Comparison of ENCODE assay signal across 31 cellular contexts in the genomic region with DNA sequence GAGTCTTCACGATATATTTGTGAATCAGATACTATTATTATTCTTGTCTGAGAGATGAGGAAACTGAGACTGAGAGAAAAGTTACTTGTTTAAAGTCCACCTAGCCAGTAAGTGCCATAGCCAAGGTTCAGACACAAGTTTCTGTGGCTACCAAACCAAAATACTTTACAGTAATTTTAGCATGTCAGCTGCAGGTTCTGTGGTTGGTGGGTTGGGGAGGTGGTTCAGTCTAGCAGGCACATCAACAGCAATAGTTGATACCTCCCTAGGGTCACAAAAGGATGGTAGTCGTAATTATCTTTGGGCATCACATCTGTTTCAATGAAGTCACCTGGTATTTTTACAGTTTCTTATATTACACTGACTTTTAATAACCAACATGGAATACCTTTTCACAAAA.
"Had no signal": no experiment of that assay in that cellular context is flagged by ENCODE, and none has a peak within 500 bp of the region (broad histone marks: within the 10 kb centered on the region; RNA-seq: fewer than 3 reads in every experiment).

No MANE protein-coding gene starts in this region.

- ATAC-seq: activated CD4-positive, CD25-positive, alpha-beta regulatory T cell treated with anti-CD3 and anti-CD28 coated beads, Interleukin-2, amount 50 U/mL, for 24 hours; activated CD8-positive, alpha-beta T cell treated with anti-CD3 and anti-CD28 coated beads for 36 hours; activated T-cell treated with anti-CD3 and anti-CD28 coated beads, Interleukin-2, amount 50 U/mL, for 4 hours; activated T-helper 17 cell treated with anti-CD3 and anti-CD28 coated beads, Interleukin-2, amount 50 U/mL, for 72 hours; body of pancreas; effector memory CD8-positive, alpha-beta T cell; foreskin keratinocyte; gastrocnemius medialis; heart right ventricle; T-helper 17 cell had no signal

- H3K27me3 Mint-ChIP-seq: activated B cell treated with CpG ODN at 0.5 μM for 24 hours; effector memory CD8-positive, alpha-beta T cell; T-helper 17 cell had no signal

- H3K4me3 Mint-ChIP-seq: activated B cell treated with CpG ODN at 0.5 μM for 24 hours; activated CD8-positive, alpha-beta T cell treated with anti-CD3 and anti-CD28 coated beads for 36 hours; activated naive CD8-positive, alpha-beta T cell; activated T-cell treated with anti-CD3 and anti-CD28 coated beads, Interleukin-2, amount 50 U/mL, for 4 hours; activated T-helper 17 cell treated with anti-CD3 and anti-CD28 coated beads, Interleukin-2, amount 50 U/mL, for 72 hours; effector memory CD8-positive, alpha-beta T cell; T-helper 17 cell; T-helper 2 cell treated with Interferon-gamma antibody and Interleukin-4, amounts not matched to agents 5 μg/mL and 100 μg/mL, for 36 hours had no signal

- H3K27me3 ChIP-seq: body of pancreas, esophagus muscularis mucosa, foreskin keratinocyte, gastrocnemius medialis had no signal

- H3K4me1 ChIP-seq: body of pancreas, esophagus muscularis mucosa, gastrocnemius medialis, heart right ventricle had no signal

- H3K27ac Mint-ChIP-seq: activated B cell treated with CpG ODN at 0.5 μM for 24 hours; activated CD8-positive, alpha-beta T cell treated with anti-CD3 and anti-CD28 coated beads for 36 hours; activated naive CD8-positive, alpha-beta T cell; activated T-helper 17 cell treated with anti-CD3 and anti-CD28 coated beads, Interleukin-2, amount 50 U/mL, for 72 hours; effector memory CD8-positive, alpha-beta T cell; T-helper 17 cell; T-helper 2 cell treated with Interferon-gamma antibody and Interleukin-4, amounts not matched to agents 5 μg/mL and 100 μg/mL, for 36 hours had no signal

- H3K4me1 Mint-ChIP-seq: activated B cell treated with CpG ODN at 0.5 μM for 24 hours; activated T-helper 17 cell treated with anti-CD3 and anti-CD28 coated beads, Interleukin-2, amount 50 U/mL, for 72 hours; T-helper 17 cell had no signal

- H3K9me3 Mint-ChIP-seq: activated B cell treated with CpG ODN at 0.5 μM for 24 hours; activated CD8-positive, alpha-beta T cell treated with anti-CD3 and anti-CD28 coated beads for 36 hours; activated T-cell treated with anti-CD3 and anti-CD28 coated beads, Interleukin-2, amount 50 U/mL, for 4 hours; activated T-helper 17 cell treated with anti-CD3 and anti-CD28 coated beads, Interleukin-2, amount 50 U/mL, for 72 hours; effector memory CD8-positive, alpha-beta T cell; T-helper 2 cell treated with Interferon-gamma antibody and Interleukin-4, amounts not matched to agents 5 μg/mL and 100 μg/mL, for 36 hours had no signal

- H3K9me3 ChIP-seq: body of pancreas, gastrocnemius medialis had no signal

- DNase-seq: activated B cell treated with CpG ODN at 0.5 μM for 24 hours; activated CD4-positive, alpha-beta T cell treated with anti-CD3 and anti-CD28 coated beads for 48 hours; activated CD4-positive, alpha-beta T cell treated with anti-CD3 and anti-CD28 coated beads, Interleukin-2, amount 50 U/mL, for 1 hour; activated CD4-positive, alpha-beta T cell treated with anti-CD3 and anti-CD28 coated beads, Interleukin-2, amount 50 U/mL, for 48 hours; activated CD8-positive, alpha-beta memory T cell treated with anti-CD3 and anti-CD28 coated beads for 24 hours; activated CD8-positive, alpha-beta T cell treated with anti-CD3 and anti-CD28 coated beads for 36 hours; activated effector memory CD4-positive, alpha-beta T cell treated with Interleukin-2 at 50 U/mL for 16 hours; activated gamma-delta T cell treated with Interleukin-2 at 50 U/mL for 16 hours; activated naive CD4-positive, alpha-beta T cell treated with anti-CD3 and anti-CD28 coated beads, Interleukin-2, amount 50 U/mL, for 16 hours; activated naive CD4-positive, alpha-beta T cell treated with Interleukin-2 at 50 U/mL for 16 hours; activated T-cell treated with anti-CD3 and anti-CD28 coated beads, Interleukin-2, amount 50 U/mL, for 4 hours; amniotic stem cell; anterior cingulate cortex; body of pancreas; caudate nucleus; cortex of kidney; dermis blood vessel endothelial cell; effector CD4-positive, alpha-beta T cell; effector memory CD8-positive, alpha-beta T cell; erythroblast; foreskin keratinocyte; gastrocnemius medialis; heart right ventricle; T-helper 17 cell; T1000; WERI-Rb-1 had no signal

- H3K36me3 ChIP-seq: esophagus muscularis mucosa, gastrocnemius medialis, heart right ventricle, WERI-Rb-1 had no signal

- H3K36me3 Mint-ChIP-seq: activated naive CD8-positive, alpha-beta T cell had no signal

- H3K4me3 ChIP-seq: body of pancreas, esophagus muscularis mucosa, gastrocnemius medialis, heart right ventricle had no signal

- H3K27ac ChIP-seq: body of pancreas, esophagus muscularis mucosa, foreskin keratinocyte, gastrocnemius medialis, heart right ventricle, WERI-Rb-1 had no signal
